8 cellular contexts compared by ENCODE assay signal in genomic region chr12:54988402-54989054, GRCh38. TPM values are rescaled to one million over a fixed set of nuclear protein-coding genes. Genes with fewer than 3 reads are reported as not detected.
DNase-seq lines count a peak whose midpoint lies in the region; FAIRE-seq and TF ChIP-seq lines count a peak whose summit lies in the region.

No MANE protein-coding gene starts in this region.

- no peaks in the 10 kb centered on the region for H3K4me1 Mint-ChIP-seq in Caco-2 (ENCODE audit: low read depth, unreplicated experiment)

- H3K36me3 ChIP-seq in Caco-2 (ENCODE audit: control insufficient read depth, insufficient read depth, low read length): no peaks in the 10 kb centered on the region

- H3K36me3 Mint-ChIP-seq in Caco-2 (ENCODE audit: insufficient read depth, unreplicated experiment): no peaks in the 10 kb centered on the region

- no peaks in the 10 kb centered on the region for H3K9me3 ChIP-seq in Caco-2

- CTCF ChIA-PET in Caco-2 (lab: Charles Lee): interaction anchor here (0.6 kb wide), 1 partner anchor 300 kb away, joined by 3 read pairs; no protein-coding TSS in a partner anchor

- BruUV-seq in Caco-2 (replicated peaks; lab: Mats Ljungman, UMichigan): no TSS peak

- POLR2A ChIA-PET in Caco-2 (lab: Charles Lee): no interaction called here

- no peak for DNase-seq in GM12892 (ENCODE audit: insufficient read length)
- peak; percentile 86 for DNase-seq in NAMALWA (ENCODE audit: low spot score)
- peak; percentile 32 for DNase-seq in astrocyte of the spinal cord (ENCODE audit: low read depth, low spot score)
- peak; percentile 82 for DNase-seq in medulla oblongata (ENCODE audit: extremely low spot score)
- no peak for DNase-seq in NCI-H1048 (lab: John Stamatoyannopoulos, UW)
- no peak for DNase-seq in Caco-2
- no peak for DNase-seq in ecto neural progenitor cell (ENCODE audit: low spot score)
- no peak for DNase-seq in DMS79 (lab: John Stamatoyannopoulos, UW)

- no peaks in the 10 kb centered on the region; the same call in 1 of the 2 replicates for H3K27me3 ChIP-seq in Caco-2 (replicated peaks; ENCODE audit: control insufficient read depth, insufficient read depth, low read length)

- H3K4me1 ChIP-seq in Caco-2: no peaks in the 10 kb centered on the region

- in situ Hi-C loops in astrocyte of the spinal cord (cut with HindIII; ENCODE audit: low sequenced_read_pairs): no loop called here

- H3K4me3 Mint-ChIP-seq in Caco-2 (ENCODE audit: unreplicated experiment): no peak overlapping the region

- H3K9me3 Mint-ChIP-seq in Caco-2 (ENCODE audit: unreplicated experiment): no peaks in the 10 kb centered on the region

- no peak overlapping the region for H3K27ac Mint-ChIP-seq in Caco-2 (ENCODE audit: unreplicated experiment)

- FAIRE-seq in GM12892 (lab: Jason Lieb, UNC): peak; percentile 27

- intact Hi-C loops in Caco-2 (cut with micrococcal nuclease; ENCODE audit: unreplicated experiment): no loop called here

- H3K4me3 ChIP-seq in astrocyte of the spinal cord (ENCODE audit: low read depth, low read length): no peak overlapping the region
- no peak overlapping the region for H3K4me3 ChIP-seq in Caco-2 (ENCODE audit: low read depth, low read length)

- TF ChIP-seq CTCF in astrocyte of the spinal cord (IDR thresholded peaks at IDR 0.05; ENCODE audit: low read depth, low read length) (no peak), Caco-2 (IDR thresholded peaks at IDR 0.05; ENCODE audit: insufficient read depth in 1 of 2, low read depth in 1 of 2, low read length in 1 of 2, severe bottlenecking in 1 of 2, unreplicated experiment in 1 of 2) (no peak)

- no peak for TF ChIP-seq POLR2A in GM12892 (IDR thresholded peaks at IDR 0.05; ENCODE audit: low read depth, low read length)

- peaks cover 9% of the 10 kb centered on the region for H3K27me3 Mint-ChIP-seq in Caco-2 (ENCODE audit: insufficient read depth, unreplicated experiment)

RNA-seq across cellular contexts. Expression of gene TESPA1, which starts 4.0 kb away (rescaled TPM):
- 26.7 TPM for polyA plus RNA-seq in GM12892 (2012; ENCODE audit: missing spikeins)
- total RNA-seq in Caco-2 (2022): not detected in 2 replicates

RNA-seq across cellular contexts. Expression of gene NEUROD4, which starts 31.2 kb away (rescaled TPM):
- polyA plus RNA-seq in GM12892 (2012; ENCODE audit: missing spikeins): not detected
- total RNA-seq in Caco-2 (2022): not detected in 2 replicates

Comparison
In these comparisons a context has a peak if more than half of its experiments do, and no peak if none do; other contexts are left out.
1. DNase-seq: peak in NAMALWA (single experiment), astrocyte of the spinal cord (single experiment) and medulla oblongata (single experiment); none in GM12892 (single experiment), NCI-H1048 (single experiment), Caco-2 (0 of 2), ecto neural progenitor cell (single experiment) and DMS79 (single experiment).